ENCODE assay signal across 12 cellular contexts in the genomic region with DNA sequence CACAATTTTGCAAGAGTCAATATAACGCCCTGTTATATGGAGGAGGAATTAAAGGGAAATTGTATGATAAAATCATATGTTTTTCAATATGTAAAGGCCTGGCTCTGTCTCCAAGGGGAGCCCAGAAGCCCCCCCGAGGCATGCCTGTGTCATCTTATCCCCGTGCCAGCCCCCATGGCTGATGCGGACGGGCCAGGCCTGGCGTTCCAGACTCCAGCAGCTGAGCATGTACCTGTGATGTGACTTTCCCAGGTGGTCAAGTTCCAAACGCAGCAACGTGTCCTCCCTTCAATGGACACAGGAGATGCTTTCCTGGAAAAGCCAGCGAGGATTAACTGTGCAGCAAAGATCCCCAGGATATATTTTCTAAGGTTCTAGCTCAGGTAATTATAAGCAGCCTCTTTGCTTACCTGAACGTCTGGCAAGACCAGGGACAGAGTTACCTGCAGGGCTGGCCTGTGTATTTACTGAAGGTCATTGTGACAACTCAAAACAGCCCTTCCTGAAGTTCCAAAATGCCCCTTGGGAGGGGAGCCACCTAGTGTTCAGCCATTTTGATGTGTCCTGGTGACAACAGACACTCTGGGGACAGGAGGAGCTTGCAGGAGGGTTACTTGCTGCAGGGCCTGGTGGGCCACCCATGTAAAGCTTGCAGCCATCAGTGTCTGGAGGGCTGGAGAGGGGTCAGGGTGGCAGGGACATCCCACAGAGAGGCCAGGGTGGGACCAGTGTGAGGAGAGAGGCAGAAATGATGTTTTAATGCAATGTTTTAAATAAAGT. TPM values are rescaled to one million over a fixed set of nuclear protein-coding genes. Genes with fewer than 3 reads are reported as not detected.
DNase-seq lines count a peak whose midpoint lies in the region; ATAC-seq, FAIRE-seq and TF ChIP-seq lines count a peak whose summit lies in the region.
"Had no signal": no experiment of that assay in that cellular context is flagged by ENCODE, and none has a peak within 500 bp of the region (broad histone marks: within the 10 kb centered on the region; RNA-seq: fewer than 3 reads in every experiment).

No MANE protein-coding gene starts in this region.

- H4K20me1 ChIP-seq in GM23248 (ENCODE audit: insufficient read depth): no peaks in the 10 kb centered on the region

- intact Hi-C loops in left lung (cut with DNase I): no loop called here

- 63 to 71% methylated on average over 10 of the region's 10 CpGs for WGBS in GM23248 (ENCODE audit: low coverage in 1 of 2, low lambda C conversion rate in 2 of 2, missing lambda C conversion rate in 2 of 2), 2 experiments
- no CpG with 5 or more reads among the region's 10 CpGs for WGBS in trophoblast cell (ENCODE audit: extremely low coverage, insufficient coverage, insufficient read length)

- no peak overlapping the region for H4K8ac ChIP-seq in trophoblast cell (ENCODE audit: low read depth, low read length)

- no peak overlapping the region for H4K91ac ChIP-seq in trophoblast cell (ENCODE audit: low read depth, low read length)

- no peak for FAIRE-seq in D721Med (lab: Jason Lieb, UNC)
- FAIRE-seq: H54 had no signal

- H3K4me1 ChIP-seq in left lung (peaks cover 0 to 13% of the 10 kb centered on the region in 2 donors), GM23248 (ENCODE audit: insufficient read depth) (no peaks in the 10 kb centered on the region), trophoblast cell (ENCODE audit: control insufficient read depth in 1 of 2, insufficient read depth in 2 of 2, low read length in 2 of 2) (no peaks in the 10 kb centered on the region)

- H3K4me2 ChIP-seq in GM23248 (ENCODE audit: unreplicated experiment) (no peak overlapping the region), trophoblast cell (ENCODE audit: low read length) (no peak overlapping the region)

- DNase-seq in D721Med (ENCODE audit: insufficient read length, low spot score): no peak
- DNase-seq in HFF-Myc (ENCODE audit: extremely low read depth, low read depth): no peak
- peak; percentile 14 for DNase-seq in SKM-1 treated with dmso at 0.1 percent for 144 hours (lab: John Stamatoyannopoulos, UW; ENCODE audit: unreplicated experiment)
- peak in 1 of 2 donors; percentile 45 for DNase-seq in left lung
- DNase-seq in GM23248: no peak
- no peak for DNase-seq in trophoblast cell
- no peak for DNase-seq in stimulated activated CD4-positive, alpha-beta T cell treated with anti-CD3 and anti-CD28 coated beads, Interleukin-15, amount 100 ng/mL, for 24 hours
- DNase-seq: stimulated activated CD4-positive, alpha-beta T cell treated with anti-CD3 and anti-CD28 coated beads, Interleukin-4, amount 100 ng/mL, for 24 hours; SW 1271 had no signal

- H2AFZ ChIP-seq in GM23248 (no peak overlapping the region), trophoblast cell (ENCODE audit: insufficient read depth, low read length, poor library complexity) (no peak overlapping the region)

- no peak overlapping the region for H2AK5ac ChIP-seq in trophoblast cell (ENCODE audit: low read length)

- no peak overlapping the region for H3K23ac ChIP-seq in trophoblast cell (ENCODE audit: low read length)

- no peak overlapping the region for H4K12ac ChIP-seq in trophoblast cell (ENCODE audit: low read depth, low read length)

- no peak overlapping the region for H2BK120ac ChIP-seq in trophoblast cell (ENCODE audit: insufficient read depth, low read length, poor library complexity)

- H3K79me2 ChIP-seq in GM23248 (ENCODE audit: insufficient read depth): no peaks in the 10 kb centered on the region
- no peaks in the 10 kb centered on the region for H3K79me2 ChIP-seq in trophoblast cell (ENCODE audit: control insufficient read depth, insufficient read depth, low read length, poor library complexity)

- TF ChIP-seq CTCF in D721Med (IDR thresholded peaks at IDR 0.05; ENCODE audit: insufficient read depth, missing control alignments) (peak; percentile 44), HFF-Myc (IDR thresholded peaks at IDR 0.05; ENCODE audit: low read depth, low read length, missing control alignments) (peak; percentile 14), left lung (IDR thresholded peaks at IDR 0.05) (no peak)

- H2BK12ac ChIP-seq in trophoblast cell (ENCODE audit: low read length): no peak overlapping the region

- in situ Hi-C loops in GM23248 (cut with MboI): no loop called here

- no peak overlapping the region for H3K14ac ChIP-seq in trophoblast cell (ENCODE audit: low read length)

- no peaks in the 10 kb centered on the region for H3K79me1 ChIP-seq in trophoblast cell (ENCODE audit: low read length)

- H3K27ac ChIP-seq in left lung (no peak overlapping the region), GM23248 (no peak overlapping the region), trophoblast cell (ENCODE audit: low read depth, low read length) (no peak overlapping the region)
- H3K27ac ChIP-seq: esophagus muscularis mucosa had no signal

- no peak overlapping the region for H3K9ac ChIP-seq in GM23248
- H3K9ac ChIP-seq in trophoblast cell (ENCODE audit: low read length): no peak overlapping the region

- ATAC-seq in left lung: peak; percentile 47
- no peak for ATAC-seq in HG03469 (IDR thresholded peaks at IDR 0.05; ENCODE audit: unreplicated experiment)

- H3K9me3 ChIP-seq in left lung (peaks cover 0 to 3% of the 10 kb centered on the region in 2 donors), GM23248 (ENCODE audit: low read depth) (no peaks in the 10 kb centered on the region), trophoblast cell (ENCODE audit: insufficient read depth, low read depth, low read length) (peaks cover 4% of the 10 kb centered on the region)

- no peak overlapping the region for H3K18ac ChIP-seq in trophoblast cell (ENCODE audit: low read length)

- H2BK5ac ChIP-seq in trophoblast cell (ENCODE audit: low read depth, low read length, poor library complexity): no peak overlapping the region

- H3K36me3 ChIP-seq in left lung (no peaks in the 10 kb centered on the region), GM23248 (ENCODE audit: low read depth) (no peaks in the 10 kb centered on the region), trophoblast cell (ENCODE audit: control insufficient read depth in 1 of 2, insufficient read depth in 2 of 2, low read length in 2 of 2) (no peaks in the 10 kb centered on the region)
- H3K36me3 ChIP-seq: esophagus muscularis mucosa had no signal

- H3K4me3 ChIP-seq in HFF-Myc (replicated peaks; ENCODE audit: low read depth, low read length) (no peak overlapping the region), left lung (no peak overlapping the region), GM23248 (no peak overlapping the region), trophoblast cell (ENCODE audit: low read depth, low read length) (no peak overlapping the region)
- H3K4me3 ChIP-seq: esophagus muscularis mucosa had no signal

- H3K4ac ChIP-seq in trophoblast cell (ENCODE audit: low read depth, low read length): no peak overlapping the region

- no peaks in the 10 kb centered on the region for H3K9me2 ChIP-seq in GM23248 (ENCODE audit: insufficient read depth)

- no peaks in the 10 kb centered on the region for H3K27me3 ChIP-seq in left lung
- no peaks in the 10 kb centered on the region for H3K27me3 ChIP-seq in GM23248 (replicated peaks; ENCODE audit: insufficient read depth)
- no peaks in the 10 kb centered on the region for H3K27me3 ChIP-seq in trophoblast cell (ENCODE audit: insufficient read depth, low read length)
- H3K27me3 ChIP-seq: esophagus muscularis mucosa had no signal

- no peaks in the 10 kb centered on the region for H3F3A ChIP-seq in GM23248 (ENCODE audit: insufficient read depth)

RNA-seq across cellular contexts. Expression of a gene that starts 53.3 kb away (rescaled TPM):
- 100 to 1,000 TPM; 105 to 106 TPM for total RNA-seq in left lung
- not detected in 2 replicates for total RNA-seq in GM23248 (2014; rRNA removed; shearing (Covaris generic))
- polyA plus RNA-seq in GM23248 (2016; fragmentation: Nextera tagmentation; extraction: Ambion mirVana): not detected in 2 replicates
- polyA plus RNA-seq in trophoblast cell (2013): not detected in 2 replicates

Comparison
In these comparisons a context has a peak if more than half of its experiments do, and no peak if none do; other contexts are left out.
1. CTCF ChIP-seq: peak in D721Med (single experiment) and HFF-Myc (single experiment); none in left lung (0 of 2).
2. RNA of a gene that starts 53.3 kb away (total RNA-seq): 105 to 106 TPM in left lung; not detected in GM23248; every median in the first group is over 100 times any median in the second.